In genomic region chr11:94175545-94175944, GRCh38 we compare ENCODE assay signal across 18 cellular contexts. TPM values are rescaled to one million over a fixed set of nuclear protein-coding genes. Genes with fewer than 3 reads are reported as not detected.
DNase-seq lines count a peak whose midpoint lies in the region; ATAC-seq and TF ChIP-seq lines count a peak whose summit lies in the region.
"Had no signal": no experiment of that assay in that cellular context is flagged by ENCODE, and none has a peak within 500 bp of the region (broad histone marks: within the 10 kb centered on the region; RNA-seq: fewer than 3 reads in every experiment).

No MANE protein-coding gene starts in this region.

- no peak overlapping the region for H3K27ac Mint-ChIP-seq in T-helper 17 cell
- H3K27ac Mint-ChIP-seq: memory B cell had no signal

- no peaks in the 10 kb centered on the region for H3K9me3 ChIP-seq in GM23248 (ENCODE audit: low read depth)
- H3K9me3 ChIP-seq in smooth muscle cell (replicated peaks; ENCODE audit: low read depth) = no peaks in the 10 kb centered on the region
- no peaks in the 10 kb centered on the region for H3K9me3 ChIP-seq in T-helper 17 cell (ENCODE audit: control insufficient read depth, low read length, poor library complexity, severe bottlenecking)
- H3K9me3 ChIP-seq: suprapubic skin had no signal

- H3K27ac ChIP-seq in GM23248 = peak overlapping the region; percentile 68
- H3K27ac ChIP-seq in smooth muscle cell (ENCODE audit: low read depth) = peak overlapping the region; percentile 67
- no peak overlapping the region for H3K27ac ChIP-seq in caudate nucleus (ENCODE audit: low read depth, low read length)
- H3K27ac ChIP-seq: skin epidermis, suprapubic skin had no signal

- H2AFZ ChIP-seq in GM23248 = no peak overlapping the region
- H2AFZ ChIP-seq in smooth muscle cell (ENCODE audit: low read depth) = no peak overlapping the region

- H4K20me1 ChIP-seq in GM23248 (ENCODE audit: insufficient read depth) (peaks cover 7% of the 10 kb centered on the region; the same call in 1 of the 2 replicates), smooth muscle cell (ENCODE audit: low read depth) (peaks cover 97% of the 10 kb centered on the region)

- TF ChIP-seq CTCF in fibroblast of villous mesenchyme (IDR thresholded peaks at IDR 0.05; ENCODE audit: insufficient read depth, low read depth, low read length) = no peak
- no peak for TF ChIP-seq CTCF in smooth muscle cell (IDR thresholded peaks at IDR 0.05; ENCODE audit: borderline replicate concordance, insufficient read depth, poor library complexity, severe bottlenecking)

- 2 to 4% methylated on average over 3 of the region's 3 CpGs for WGBS in GM23248 (ENCODE audit: low coverage in 1 of 2, low lambda C conversion rate in 2 of 2, missing lambda C conversion rate in 2 of 2), 2 experiments
- 20% methylated on average over 3 of the region's 3 CpGs for WGBS in smooth muscle cell (ENCODE audit: low lambda C conversion rate)

- H3K27me3 ChIP-seq in GM23248 (replicated peaks; ENCODE audit: insufficient read depth) (no peaks in the 10 kb centered on the region), smooth muscle cell (ENCODE audit: low read depth) (no peaks in the 10 kb centered on the region)
- H3K27me3 ChIP-seq: suprapubic skin had no signal

- peak overlapping the region; percentile 32; the same call in 1 of the 2 replicates for H3K4me3 ChIP-seq in GM23248
- no peak overlapping the region for H3K4me3 ChIP-seq in fibroblast of villous mesenchyme (ENCODE audit: low read depth, low read length)
- H3K4me3 ChIP-seq in smooth muscle cell = no peak overlapping the region
- H3K4me3 ChIP-seq: skin epidermis, suprapubic skin had no signal

- no peaks in the 10 kb centered on the region for H3K9me2 ChIP-seq in GM23248 (ENCODE audit: insufficient read depth)

- no peaks in the 10 kb centered on the region; the same call in 1 of the 2 replicates for H3K36me3 ChIP-seq in GM23248 (ENCODE audit: low read depth)
- H3K36me3 ChIP-seq in smooth muscle cell (ENCODE audit: low read depth) = peaks cover 5% of the 10 kb centered on the region

- no peak overlapping the region for H3K4me3 Mint-ChIP-seq in T-helper 17 cell
- H3K4me3 Mint-ChIP-seq: memory B cell had no signal

- DNase-seq in GM23248 = peak; percentile 96
- peak; percentile 97 for DNase-seq in amniotic epithelial cell (ENCODE audit: low read depth)
- peak; percentile 88 for DNase-seq in fibroblast of villous mesenchyme (ENCODE audit: low read depth)
- no peak for DNase-seq in smooth muscle cell (lab: John Stamatoyannopoulos, UW; ENCODE audit: unreplicated experiment)
- DNase-seq in caudate nucleus (lab: John Stamatoyannopoulos, UW) = no peak
- DNase-seq in T-helper 17 cell = no peak
- DNase-seq in NOMO-1 treated with DMSO at 0.1 percent for 48 hours (lab: John Stamatoyannopoulos, UW; ENCODE audit: unreplicated experiment) = no peak
- DNase-seq: activated CD4-positive, CD25-positive, alpha-beta regulatory T cell treated with anti-CD3 and anti-CD28 coated beads, Interleukin-2, amount 50 U/mL, for 72 hours; effector CD8-positive, alpha-beta T cell; hippocampal formation; NCI-H1092; NCI-H2227 treated with DMSO at 0.1 percent for 48 hours; nucleus accumbens; OCI-M1 had no signal

- peaks cover 21% of the 10 kb centered on the region for H3K36me3 Mint-ChIP-seq in T-helper 17 cell (ENCODE audit: low read depth)

- peaks cover 31% of the 10 kb centered on the region for H3K4me1 Mint-ChIP-seq in T-helper 17 cell

- H3K9ac ChIP-seq in GM23248 = peak overlapping the region; percentile 60; the same call in 1 of the 2 replicates
- H3K9ac ChIP-seq in smooth muscle cell (ENCODE audit: low read depth) = no peak overlapping the region

- H3K4me1 ChIP-seq in GM23248 (ENCODE audit: insufficient read depth) (peaks cover 19% of the 10 kb centered on the region), smooth muscle cell (ENCODE audit: low read depth) (peaks cover 6% of the 10 kb centered on the region)

- H3K4me2 ChIP-seq in GM23248 (ENCODE audit: unreplicated experiment) = peak overlapping the region; percentile 72
- peak overlapping the region; percentile 60 for H3K4me2 ChIP-seq in smooth muscle cell

- H3K79me2 ChIP-seq in GM23248 (ENCODE audit: insufficient read depth) = peaks cover 73% of the 10 kb centered on the region
- H3K79me2 ChIP-seq in smooth muscle cell (ENCODE audit: low read depth) = peaks cover 70% of the 10 kb centered on the region

- no peaks in the 10 kb centered on the region for H3K27me3 Mint-ChIP-seq in T-helper 17 cell
- H3K27me3 Mint-ChIP-seq: memory B cell had no signal

- H3F3A ChIP-seq in GM23248 (ENCODE audit: insufficient read depth) (peaks cover 22% of the 10 kb centered on the region), smooth muscle cell (ENCODE audit: low read depth) (no peaks in the 10 kb centered on the region)

- in situ Hi-C loops in GM23248 (cut with MboI) = loop anchor here (5.0 to 10.0 kb wide), 2 partner anchors 239 to 327 kb away; no protein-coding TSS in a partner anchor

- no peak for ATAC-seq in T-helper 17 cell
- no peak for ATAC-seq in HG03565 (IDR thresholded peaks at IDR 0.05; ENCODE audit: unreplicated experiment)

RNA-seq across cellular contexts. Expression of gene PANX1, which starts 46.9 kb away (rescaled TPM):
- total RNA-seq in GM23248 (2014; rRNA removed; shearing (Covaris generic)) = 39.8 and 43.9 TPM in 2 replicates
- polyA plus RNA-seq in GM23248 (2016; fragmentation: Nextera tagmentation; extraction: Ambion mirVana) (18.7 and 19.7 TPM in 2 replicates), smooth muscle cell (30.5 and 32.2 TPM in 2 replicates)
- total RNA-seq in fibroblast of villous mesenchyme (87.9 and 92.4 TPM in 2 replicates), smooth muscle cell (81.2 and 91.6 TPM in 2 replicates), T-helper 17 cell (10 to 100 TPM in 1 of 2 donors, 1 to 10 TPM in 1; 7.1 to 19.8 TPM)

Comparison
In these comparisons a context has a peak if more than half of its experiments do, and no peak if none do; other contexts are left out.
1. DNase-seq: peak in GM23248 (single experiment), amniotic epithelial cell (single experiment) and fibroblast of villous mesenchyme (single experiment); none in smooth muscle cell (single experiment), caudate nucleus (0 of 61), T-helper 17 cell (0 of 3) and NOMO-1 treated with DMSO at 0.1 percent for 48 hours (single experiment).